ENCODE assay signal across 12 cellular contexts in genomic region chr3:42122261-42123011, GRCh38. TPM values are rescaled to one million over a fixed set of nuclear protein-coding genes. Genes with fewer than 3 reads are reported as not detected.
DNase-seq lines count a peak whose midpoint lies in the region; ATAC-seq and TF ChIP-seq lines count a peak whose summit lies in the region.
"Had no signal": no experiment of that assay in that cellular context is flagged by ENCODE, and none has a peak within 500 bp of the region (broad histone marks: within the 10 kb centered on the region; RNA-seq: fewer than 3 reads in every experiment).

No MANE protein-coding gene starts in this region.

- no peak overlapping the region for H3K4me2 ChIP-seq in IMR-90 (ENCODE audit: low read depth, low read length)

- H4K5ac ChIP-seq in IMR-90 (ENCODE audit: low read depth, low read length): no peak overlapping the region

- no peak overlapping the region for H2AFZ ChIP-seq in IMR-90 (replicated peaks; ENCODE audit: low read length, poor library complexity)

- no peak overlapping the region for H3K18ac ChIP-seq in IMR-90 (ENCODE audit: low read depth, low read length)

- TF ChIP-seq CTCF in IMR-90 (conservative IDR thresholded peaks at IDR 0.05; ENCODE audit: low read depth, low read length): no peak

- CTCF ChIA-PET in IMR-90 (lab: Yijun Ruan, JAX): interaction anchor here (1.3 kb wide), 1 partner anchor 69 kb away, joined by 3 read pairs; no protein-coding TSS in a partner anchor

- 0 out of 2 replicates have a peak overlapping the region, but pooled peaks have one; percentile 19 for H3K14ac ChIP-seq in IMR-90 (replicated peaks; ENCODE audit: low read depth, low read length)

- peaks cover 23% of the 10 kb centered on the region for H3K9me1 ChIP-seq in IMR-90 (ENCODE audit: insufficient read depth, low read length)

- 100% methylated on average over 1 of the region's 4 CpGs; no CpG with 5 or more reads in 1 of the 2 experiments for WGBS in IMR-90 (ENCODE audit: extremely low coverage in 2 of 2, insufficient read length in 1 of 2), 2 experiments

- ATAC-seq in left cardiac atrium: peak; percentile 33 to 62
- ATAC-seq in Right ventricle myocardium inferior: no peak
- no peak for ATAC-seq in IMR-90 (ENCODE audit: low read depth)
- ATAC-seq in left ventricle myocardium superior: peak; percentile 13
- ATAC-seq in GM21576 (IDR thresholded peaks at IDR 0.05; ENCODE audit: unreplicated experiment): no peak
- no peak for ATAC-seq in HG03095 (IDR thresholded peaks at IDR 0.05; ENCODE audit: unreplicated experiment)
- ATAC-seq: gastroesophageal sphincter had no signal

- dilution Hi-C loops in IMR-90 (cut with HindIII; ENCODE audit: low sequenced_read_pairs, unreplicated experiment): no loop called here

- no peak overlapping the region for H3K56ac ChIP-seq in IMR-90 (ENCODE audit: extremely low read depth, insufficient read depth, low read length)

- DNase-seq in left cardiac atrium (no peak), Right ventricle myocardium inferior (ENCODE audit: missing footprints) (no peak), IMR-90 (no peak), left ventricle myocardium superior (no peak), ureter (ENCODE audit: low spot score) (peak; percentile 27), NCI-H82 (lab: John Stamatoyannopoulos, UW) (no peak)
- DNase-seq: activated CD4-positive, alpha-beta T cell treated with anti-CD3 and anti-CD28 coated beads for 1 hour; aorta; RPMI8226 had no signal

- peaks cover 6% of the 10 kb centered on the region for H3K4me1 ChIP-seq in IMR-90 (ENCODE audit: control insufficient read depth, insufficient read depth, low read length)

- H3K27me3 ChIP-seq in IMR-90 (ENCODE audit: control insufficient read depth, insufficient read depth, low read length): no peaks in the 10 kb centered on the region
- H3K27me3 ChIP-seq: gastroesophageal sphincter had no signal

- H3K23ac ChIP-seq in IMR-90 (ENCODE audit: low read depth, low read length): no peak overlapping the region

- BruUV-seq in IMR-90 (replicated peaks; lab: Mats Ljungman, UMichigan): no TSS peak

- no peak for TF ChIP-seq POLR2A in IMR-90 (IDR thresholded peaks at IDR 0.05; ENCODE audit: low read depth, low read length)

- no peak for TF ChIP-seq RAD21 in IMR-90 (IDR thresholded peaks at IDR 0.05; ENCODE audit: low read length)

- peaks cover 17 to 53% of the 10 kb centered on the region in 2 experiments; a peak in 3 of 4 replicates for H3K79me1 ChIP-seq in IMR-90 (ENCODE audit: low read depth in 1 of 2, low read length in 2 of 2)

- POLR2A ChIA-PET in IMR-90 (lab: Charles Lee; ENCODE audit: unreplicated experiment): no interaction called here

- 0 out of 2 replicates have a peak overlapping the region, but pooled peaks have one; percentile 4 for H2AK5ac ChIP-seq in IMR-90 (ENCODE audit: low read depth, low read length)

- no peak overlapping the region for H3K9ac ChIP-seq in IMR-90 (ENCODE audit: low read depth, low read length)

- no peak overlapping the region for H4K91ac ChIP-seq in IMR-90 (ENCODE audit: insufficient read depth, low read depth, low read length)

- no peak overlapping the region for H2BK120ac ChIP-seq in IMR-90 (ENCODE audit: low read depth, low read length)

- H3K9me3 ChIP-seq in IMR-90 (ENCODE audit: control insufficient read depth, insufficient read depth, low read length): no peaks in the 10 kb centered on the region
- H3K9me3 ChIP-seq: gastroesophageal sphincter had no signal

- no peak overlapping the region for H2AK9ac ChIP-seq in IMR-90 (replicated peaks; ENCODE audit: low read depth, low read length, poor library complexity)

- peaks cover 19% of the 10 kb centered on the region for H4K20me1 ChIP-seq in IMR-90 (ENCODE audit: insufficient read depth, low read length)

- intact Hi-C loops in left cardiac atrium (cut with DNase I) (no loop called here), Right ventricle myocardium inferior (cut with DNase I) (loop anchor here (10.0 kb wide), 1 partner anchor 322 kb away; no protein-coding TSS in a partner anchor), IMR-90 (cut with micrococcal nuclease) (no loop called here), left ventricle myocardium superior (cut with micrococcal nuclease) (no loop called here)

- no peak overlapping the region for H2BK20ac ChIP-seq in IMR-90 (ENCODE audit: low read depth, low read length)

- no peak overlapping the region for H2BK15ac ChIP-seq in IMR-90 (ENCODE audit: low read depth, low read length)

- H2BK5ac ChIP-seq in IMR-90 (ENCODE audit: low read depth, low read length, poor library complexity, severe bottlenecking): no peak overlapping the region

- peaks cover 6% of the 10 kb centered on the region for H3K36me3 ChIP-seq in IMR-90 (ENCODE audit: control insufficient read depth, insufficient read depth, low read length)

- H3K4ac ChIP-seq in IMR-90 (ENCODE audit: low read depth, low read length): no peak overlapping the region

- H3K27ac ChIP-seq in IMR-90 (ENCODE audit: insufficient read depth, low read length): no peak overlapping the region
- H3K27ac ChIP-seq: gastroesophageal sphincter had no signal

- in situ Hi-C loops in IMR-90 (cut with MboI; ENCODE audit: low sequenced_read_pairs): loop anchor here (25.0 kb wide), 1 partner anchor 315 kb away; no protein-coding TSS in a partner anchor

- no peak overlapping the region for H4K8ac ChIP-seq in IMR-90 (ENCODE audit: low read depth in 2 of 2, low read length in 2 of 2)

- H3K4me3 ChIP-seq in IMR-90 (ENCODE audit: insufficient read depth, low read depth, low read length): no peak overlapping the region
- H3K4me3 ChIP-seq: gastroesophageal sphincter had no signal

TF ChIP-seq in IMR-90, 13 proteins besides CTCF, POLR2A, EP300 and RAD21:
- TF ChIP-seq RFX5 (IDR thresholded peaks at IDR 0.05; ENCODE audit: low read depth, low read length): no peak

RNA-seq across cellular contexts. Expression of gene TRAK1, which starts 31.3 kb away (rescaled TPM):
- total RNA-seq in left cardiac atrium: 100 to 1,000 TPM; 197 to 211 TPM
- total RNA-seq in Right ventricle myocardium inferior: 267 TPM
- 26.7 and 28.1 TPM in 2 replicates for total RNA-seq in IMR-90 (2012; rRNA removed)
- polyA plus RNA-seq in IMR-90 (2012; rRNA removed): 21.7 and 25.6 TPM in 2 replicates
- polyA plus RNA-seq in IMR-90 (2012; cell fraction: cytosol; rRNA removed): 11.6 and 17.8 TPM in 2 replicates
- polyA plus RNA-seq in IMR-90 (2012; cell fraction: nucleus; rRNA removed; ENCODE audit: low replicate concordance): 30.8 and 31.5 TPM in 2 replicates
- 323 TPM for total RNA-seq in left ventricle myocardium superior
- 142 TPM for total RNA-seq in ureter

Comparison
In these comparisons a context has a peak if more than half of its experiments do, and no peak if none do; other contexts are left out.
1. ATAC-seq: peak in left cardiac atrium (2 of 2) and left ventricle myocardium superior (single experiment); none in Right ventricle myocardium inferior (single experiment), IMR-90 (single experiment), GM21576 (single experiment) and HG03095 (single experiment).